In the genomic region with DNA sequence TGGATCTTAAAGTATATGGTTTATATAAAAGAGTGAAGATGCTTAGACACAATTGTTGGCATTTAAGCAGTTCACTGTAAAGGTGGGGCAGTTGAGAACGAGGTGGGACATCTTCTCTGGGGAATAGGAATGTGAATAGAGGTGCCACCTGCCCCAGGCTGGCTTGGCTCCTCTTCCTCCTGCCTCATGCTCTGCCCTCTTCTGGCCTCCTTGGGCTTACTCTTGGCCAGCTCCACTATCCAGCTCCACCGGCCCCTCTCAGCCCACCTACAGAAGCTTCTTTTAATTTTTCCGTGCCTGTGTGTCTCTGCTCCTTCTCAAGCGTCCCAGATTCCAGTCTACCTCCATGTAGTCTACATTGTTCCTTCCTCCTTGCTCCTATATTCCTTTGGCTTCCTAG, we compare ENCODE assay signal across 2 cellular contexts.
TF ChIP-seq lines count a peak whose summit lies in the region.

No MANE protein-coding gene starts in this region.

TF ChIP-seq in GM23338, 12 proteins besides CTCF, POLR2A, EP300 and RAD21:
- TF ChIP-seq STAT1 (IDR thresholded peaks at IDR 0.05; ENCODE audit: unreplicated experiment): no peak
TF ChIP-seq in GM23338: peak in this region for 0.

TF ChIP-seq in H1, 55 proteins besides CTCF, POLR2A, EP300 and RAD21:
- no peak for TF ChIP-seq BCL11A (IDR thresholded peaks at IDR 0.05; ENCODE audit: low read depth in 2 of 2, low read length in 2 of 2)
- TF ChIP-seq POLR2AphosphoS5 (IDR thresholded peaks at IDR 0.05; ENCODE audit: low read depth, low read length): no peak
- no peak for TF ChIP-seq KDM5A (IDR thresholded peaks at IDR 0.05; ENCODE audit: low read length)
- TF ChIP-seq, protein P1, sequence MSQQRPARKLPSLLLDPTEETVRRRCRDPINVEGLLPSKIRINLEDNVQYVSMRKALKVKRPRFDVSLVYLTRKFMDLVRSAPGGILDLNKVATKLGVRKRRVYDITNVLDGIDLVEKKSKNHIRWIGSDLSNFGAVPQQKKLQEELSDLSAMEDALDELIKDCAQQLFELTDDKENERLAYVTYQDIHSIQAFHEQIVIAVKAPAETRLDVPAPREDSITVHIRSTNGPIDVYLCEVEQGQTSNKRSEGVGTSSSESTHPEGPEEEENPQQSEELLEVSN (IDR thresholded peaks at IDR 0.05): no peak
- no peak for TF ChIP-seq HDAC2 (IDR thresholded peaks at IDR 0.05; ENCODE audit: borderline replicate concordance in 1 of 2, low read depth in 2 of 2, low read length in 2 of 2)
- TF ChIP-seq SP1 (IDR thresholded peaks at IDR 0.05; ENCODE audit: low read depth, low read length): no peak
- TF ChIP-seq SIX5 (IDR thresholded peaks at IDR 0.05; ENCODE audit: low read depth, low read length): no peak
- no peak for TF ChIP-seq SP2 (IDR thresholded peaks at IDR 0.05; ENCODE audit: low read length)
- TF ChIP-seq, protein P2, sequence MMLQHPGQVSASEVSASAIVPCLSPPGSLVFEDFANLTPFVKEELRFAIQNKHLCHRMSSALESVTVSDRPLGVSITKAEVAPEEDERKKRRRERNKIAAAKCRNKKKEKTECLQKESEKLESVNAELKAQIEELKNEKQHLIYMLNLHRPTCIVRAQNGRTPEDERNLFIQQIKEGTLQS (IDR thresholded peaks at IDR 0.05; ENCODE audit: insufficient read depth, low read depth, low read length): no peak
- TF ChIP-seq NANOG (IDR thresholded peaks at IDR 0.05; ENCODE audit: insufficient read depth, low read depth, low read length, poor library complexity, severe bottlenecking): no peak
- no peak for TF ChIP-seq NRF1 (IDR thresholded peaks at IDR 0.05; ENCODE audit: low read depth, low read length)
- TF ChIP-seq PHF8 (conservative IDR thresholded peaks at IDR 0.05; ENCODE audit: low read depth, low read length): no peak
- no peak for TF ChIP-seq RXRA (IDR thresholded peaks at IDR 0.05; ENCODE audit: insufficient read depth, low read depth, low read length)
- no peak for TF ChIP-seq KDM4A (IDR thresholded peaks at IDR 0.05; ENCODE audit: low read depth, low read length, severe bottlenecking)
- TF ChIP-seq KDM1A (IDR thresholded peaks at IDR 0.05; ENCODE audit: borderline replicate concordance, low read length): no peak
- TF ChIP-seq CBX5 (IDR thresholded peaks at IDR 0.05; ENCODE audit: low read depth, low read length): no peak
- no peak for TF ChIP-seq EZH2 (IDR thresholded peaks at IDR 0.05; ENCODE audit: low read depth, low read length, severe bottlenecking)
- TF ChIP-seq, protein P3, sequence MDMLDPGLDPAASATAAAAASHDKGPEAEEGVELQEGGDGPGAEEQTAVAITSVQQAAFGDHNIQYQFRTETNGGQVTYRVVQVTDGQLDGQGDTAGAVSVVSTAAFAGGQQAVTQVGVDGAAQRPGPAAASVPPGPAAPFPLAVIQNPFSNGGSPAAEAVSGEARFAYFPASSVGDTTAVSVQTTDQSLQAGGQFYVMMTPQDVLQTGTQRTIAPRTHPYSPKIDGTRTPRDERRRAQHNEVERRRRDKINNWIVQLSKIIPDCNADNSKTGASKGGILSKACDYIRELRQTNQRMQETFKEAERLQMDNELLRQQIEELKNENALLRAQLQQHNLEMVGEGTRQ (IDR thresholded peaks at IDR 0.05; ENCODE audit: low read length): no peak
- no peak for TF ChIP-seq TAF7 (optimal IDR thresholded peaks at IDR 0.05; ENCODE audit: borderline replicate concordance, low read depth, low read length)
TF ChIP-seq in H1: peak in this region for 0.
